Comparison of ENCODE assay signal across 9 cellular contexts in genomic region chr1:233394860-233395717, GRCh38.
DNase-seq lines count a peak whose midpoint lies in the region; ATAC-seq and TF ChIP-seq lines count a peak whose summit lies in the region.
"Had no signal": no experiment of that assay in that cellular context is flagged by ENCODE, and none has a peak within 500 bp of the region (broad histone marks: within the 10 kb centered on the region; RNA-seq: fewer than 3 reads in every experiment).

No MANE protein-coding gene starts in this region.

- peaks cover 24 to 26% of the 10 kb centered on the region in 2 donors for H3K27me3 Mint-ChIP-seq in CD4-positive, alpha-beta memory T cell

- intact Hi-C loops in CD4-positive, alpha-beta memory T cell (cut with micrococcal nuclease), result loop anchor here (1.0 to 10.0 kb wide), 2 partner anchors 90 to 396 kb away; no protein-coding TSS in a partner anchor
- intact Hi-C loops in stomach (cut with DNase I; ENCODE audit: low total_unique reads), result no loop called here

- H3K4me3 Mint-ChIP-seq in CD4-positive, alpha-beta memory T cell, result no peak overlapping the region
- H3K4me3 Mint-ChIP-seq: T-helper 1 cell treated with Interleukin-12 subunit alpha and Interleukin-12 subunit beta and Interleukin-4 antibody, amounts not matched to agents 30 μg/mL and 1 μg/mL, for 36 hours had no signal

- POLR2A ChIA-PET in CD4-positive, alpha-beta memory T cell (lab: Charles Lee; ENCODE audit: partially characterized antibody), result no interaction called here

- H3K9me3 Mint-ChIP-seq in CD4-positive, alpha-beta memory T cell, result no peaks in the 10 kb centered on the region
- H3K9me3 Mint-ChIP-seq: T-helper 1 cell treated with Interleukin-12 subunit alpha and Interleukin-12 subunit beta and Interleukin-4 antibody, amounts not matched to agents 30 μg/mL and 1 μg/mL, for 36 hours had no signal

- TF ChIP-seq CTCF in HL-60 (IDR thresholded peaks at IDR 0.05; ENCODE audit: insufficient read depth, low read length) (peak; percentile 58), astrocyte of the cerebellum (IDR thresholded peaks at IDR 0.05; ENCODE audit: low read depth, low read length, missing control alignments) (peak; percentile 83), stomach (IDR thresholded peaks at IDR 0.05) (peak in 5 of 7 experiments; percentile 33 to 57 (median 43))

- H3K4me1 ChIP-seq in CD4-positive, alpha-beta memory T cell (ENCODE audit: insufficient read depth, low read length), result no peaks in the 10 kb centered on the region
- no peaks in the 10 kb centered on the region for H3K4me1 ChIP-seq in stomach

- H3K36me3 ChIP-seq in CD4-positive, alpha-beta memory T cell (ENCODE audit: insufficient read depth, low read length), result no peaks in the 10 kb centered on the region
- no peaks in the 10 kb centered on the region for H3K36me3 ChIP-seq in stomach

- no peaks in the 10 kb centered on the region for H3K9me3 ChIP-seq in CD4-positive, alpha-beta memory T cell (ENCODE audit: control insufficient read depth in 1 of 2, low read length in 2 of 2)
- H3K9me3 ChIP-seq in stomach, result no peaks in the 10 kb centered on the region

- TF ChIP-seq EP300 in stomach (IDR thresholded peaks at IDR 0.05), result no peak

- no peaks in the 10 kb centered on the region for H3K36me3 Mint-ChIP-seq in CD4-positive, alpha-beta memory T cell

- in situ Hi-C loops in astrocyte of the cerebellum (cut with HindIII; ENCODE audit: low sequenced_read_pairs), result no loop called here

- no peak for TF ChIP-seq POLR2A in stomach (IDR thresholded peaks at IDR 0.05)

- peak; percentile 78 for ATAC-seq in GM18867 (IDR thresholded peaks at IDR 0.05; ENCODE audit: unreplicated experiment)

- no peak overlapping the region for H3K27ac Mint-ChIP-seq in CD4-positive, alpha-beta memory T cell
- H3K27ac Mint-ChIP-seq: T-helper 1 cell treated with Interleukin-12 subunit alpha and Interleukin-12 subunit beta and Interleukin-4 antibody, amounts not matched to agents 30 μg/mL and 1 μg/mL, for 36 hours had no signal

- no peaks in the 10 kb centered on the region for H3K27me3 ChIP-seq in CD4-positive, alpha-beta memory T cell (ENCODE audit: insufficient read depth, low read length)
- H3K27me3 ChIP-seq in HL-60 (ENCODE audit: insufficient read depth, poor library complexity, severe bottlenecking) (no peaks in the 10 kb centered on the region), stomach (peaks cover 0 to 11% (median 0%) of the 10 kb centered on the region in 3 donors)

- peak; percentile 15 to 49 (median 26) for DNase-seq in CD4-positive, alpha-beta memory T cell
- DNase-seq in HL-60 (ENCODE audit: low read depth in 1 of 2, low spot score in 1 of 2), result peak in 1 of 2 experiments; percentile 31
- DNase-seq in NCI-H748 treated with DMSO at 0.1 percent for 48 hours (lab: John Stamatoyannopoulos, UW), result peak; percentile 53
- DNase-seq in astrocyte of the cerebellum (ENCODE audit: low read depth), result peak; percentile 50
- peak; percentile 4 to 56 for DNase-seq in hippocampal formation (lab: John Stamatoyannopoulos, UW)
- no peak for DNase-seq in stomach
- DNase-seq in activated CD8-positive, alpha-beta memory T cell treated with anti-CD3 and anti-CD28 coated beads, Interleukin-2, amount 50 U/mL, for 4 hours, result no peak

- no peaks in the 10 kb centered on the region for H3K4me1 Mint-ChIP-seq in CD4-positive, alpha-beta memory T cell

- 63 to 67% (median 65%) methylated on average over 13 of the region's 13 CpGs for WGBS in stomach, 5 donors

- no peak overlapping the region for H3K27ac ChIP-seq in CD4-positive, alpha-beta memory T cell (ENCODE audit: low read depth, low read length)
- H3K27ac ChIP-seq in HL-60 (replicated peaks) (no peak overlapping the region), stomach (no peak overlapping the region)

- H3K4me3 ChIP-seq in CD4-positive, alpha-beta memory T cell (ENCODE audit: low read length in 2 of 2), result no peak overlapping the region
- H3K4me3 ChIP-seq in HL-60 (replicated peaks; ENCODE audit: insufficient read depth, low read length), result no peak overlapping the region
- H3K4me3 ChIP-seq in astrocyte of the cerebellum (ENCODE audit: low read depth, low read length), result no peak overlapping the region
- H3K4me3 ChIP-seq in stomach, result no peak overlapping the region

- CTCF ChIA-PET in CD4-positive, alpha-beta memory T cell (lab: Charles Lee; ENCODE audit: partially characterized antibody), result interaction anchor here (1.1 to 1.8 kb wide), 4 partner anchors 9 to 672 kb away, joined by 3 to 5 read pairs (median 4); no protein-coding TSS in a partner anchor

Comparison
In these comparisons a context has a peak if more than half of its experiments do, and no peak if none do; other contexts are left out.
1. DNase-seq: peak in CD4-positive, alpha-beta memory T cell (5 of 5), NCI-H748 treated with DMSO at 0.1 percent for 48 hours (single experiment), astrocyte of the cerebellum (single experiment) and hippocampal formation (2 of 2); none in stomach (single experiment) and activated CD8-positive, alpha-beta memory T cell treated with anti-CD3 and anti-CD28 coated beads, Interleukin-2, amount 50 U/mL, for 4 hours (single experiment).
2. Peak in every context shown above with its lines, with median percentiles within 50 percentile points of each other: CTCF ChIP-seq.